Comparison of ENCODE assay signal across 8 cellular contexts in the genomic region with DNA sequence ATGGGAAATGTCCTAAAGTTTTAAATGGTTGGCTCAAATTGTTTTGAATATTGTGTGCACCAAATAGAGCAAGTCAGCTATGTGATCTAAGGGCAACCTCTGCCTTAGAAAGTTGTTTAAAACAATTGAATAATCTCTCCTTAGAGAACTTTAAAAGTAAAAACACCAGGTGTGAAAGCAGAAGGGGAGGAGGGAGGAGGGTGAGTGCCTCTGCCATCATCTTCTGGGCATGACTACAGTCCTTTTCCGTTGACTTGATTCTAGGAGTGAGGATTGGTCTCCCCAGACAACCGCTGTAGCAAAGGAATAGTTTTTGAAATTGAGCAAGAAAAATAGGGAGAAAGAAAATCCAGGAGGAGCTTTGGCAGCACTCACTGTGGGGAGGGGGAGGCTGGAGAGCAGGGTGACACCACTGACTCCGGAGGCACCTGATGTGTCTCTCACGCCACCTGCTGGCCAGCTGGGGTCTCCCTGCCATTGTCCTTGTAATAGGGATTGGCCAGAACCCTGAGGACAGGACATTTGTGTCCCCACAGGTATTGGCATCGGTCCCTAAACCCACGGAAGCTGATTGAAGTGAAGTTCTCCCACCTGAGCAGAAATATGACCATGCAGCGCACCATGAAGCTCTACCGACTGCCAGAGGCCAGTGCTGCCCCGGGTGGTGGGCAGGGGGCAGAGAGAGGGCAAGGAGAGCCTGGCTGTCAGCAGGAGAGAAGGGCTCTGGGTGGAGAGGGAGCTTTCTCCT. TPM values are rescaled to one million over a fixed set of nuclear protein-coding genes. Genes with fewer than 3 reads are reported as not detected.
A peak's percentile ranks its signal among the peaks of the same experiment; 100 is the strongest.
DNase-seq lines count a peak whose midpoint lies in the region; ATAC-seq and TF ChIP-seq lines count a peak whose summit lies in the region.

No MANE protein-coding gene starts in this region.

- in situ Hi-C loops in ACHN (cut with HindIII; ENCODE audit: low pct_ligation_motif_present, low pct_unique_long_range_greater_than_20kb, low sequenced_read_pairs): no loop called here

- H3K4me3 Mint-ChIP-seq in activated CD4-positive, alpha-beta T cell treated with anti-CD3 and anti-CD28 coated beads, Interleukin-2, amount 10 ng/mL, durations not matched to agents 7 days and 5 days: no peak overlapping the region
- H3K4me3 Mint-ChIP-seq in chondrocyte (ENCODE audit: unreplicated experiment): no peak overlapping the region

- peak; percentile 74 for TF ChIP-seq CTCF in GM20000 (IDR thresholded peaks at IDR 0.05; ENCODE audit: extremely low read depth, missing control alignments)
- TF ChIP-seq CTCF in chondrocyte (IDR thresholded peaks at IDR 0.05): peak; percentile 94

- DNase-seq in ACHN (peak; percentile 81), GM20000 (ENCODE audit: low spot score) (peak; percentile 82), NCI-H446 treated with DMSO at 0.1 percent for 48 hours (lab: John Stamatoyannopoulos, UW) (peak; percentile 21), chondrocyte (ENCODE audit: low spot score) (no peak), left kidney (ENCODE audit: low read depth, low spot score) (peak; percentile 95)
- DNase-seq in activated CD4-positive, alpha-beta T cell treated with anti-CD3 and anti-CD28 coated beads, Interleukin-2, amount 10 ng/mL, durations not matched to agents 7 days and 5 days: peak; percentile 81
- DNase-seq in stimulated activated CD4-positive, alpha-beta T cell treated with anti-CD3 and anti-CD28 coated beads, Interleukin-4, amount 100 ng/mL, for 24 hours: peak; percentile 76

- CTCF ChIA-PET in activated CD4-positive, alpha-beta T cell treated with anti-CD3 and anti-CD28 coated beads, Interleukin-2, amount 10 ng/mL, durations not matched to agents 7 days and 5 days (lab: Charles Lee): interaction anchor here (0.6 to 2.4 kb wide), 14 partner anchors 9 to 323 kb away, joined by 3 to 12 read pairs (median 4); a partner anchor contains a TSS

- POLR2A ChIA-PET in activated CD4-positive, alpha-beta T cell treated with anti-CD3 and anti-CD28 coated beads, Interleukin-2, amount 10 ng/mL, durations not matched to agents 7 days and 5 days (lab: Charles Lee): no interaction called here

- H3K36me3 Mint-ChIP-seq in activated CD4-positive, alpha-beta T cell treated with anti-CD3 and anti-CD28 coated beads, Interleukin-2, amount 10 ng/mL, durations not matched to agents 7 days and 5 days (ENCODE audit: low read depth): peaks cover 50% of the 10 kb centered on the region
- H3K36me3 Mint-ChIP-seq in chondrocyte (ENCODE audit: low read depth): peaks cover 34% of the 10 kb centered on the region

- no peaks in the 10 kb centered on the region for H3K4me1 Mint-ChIP-seq in activated CD4-positive, alpha-beta T cell treated with anti-CD3 and anti-CD28 coated beads, Interleukin-2, amount 10 ng/mL, durations not matched to agents 7 days and 5 days
- peaks cover 40% of the 10 kb centered on the region for H3K4me1 Mint-ChIP-seq in chondrocyte (ENCODE audit: low read depth)

- H3K27me3 Mint-ChIP-seq in activated CD4-positive, alpha-beta T cell treated with anti-CD3 and anti-CD28 coated beads, Interleukin-2, amount 10 ng/mL, durations not matched to agents 7 days and 5 days: no peaks in the 10 kb centered on the region
- no peaks in the 10 kb centered on the region for H3K27me3 Mint-ChIP-seq in chondrocyte (ENCODE audit: low read depth)

- H3K9me3 Mint-ChIP-seq in activated CD4-positive, alpha-beta T cell treated with anti-CD3 and anti-CD28 coated beads, Interleukin-2, amount 10 ng/mL, durations not matched to agents 7 days and 5 days: no peaks in the 10 kb centered on the region
- no peaks in the 10 kb centered on the region for H3K9me3 Mint-ChIP-seq in chondrocyte (ENCODE audit: low read depth)

- peak overlapping the region; percentile 57 for H3K27ac Mint-ChIP-seq in activated CD4-positive, alpha-beta T cell treated with anti-CD3 and anti-CD28 coated beads, Interleukin-2, amount 10 ng/mL, durations not matched to agents 7 days and 5 days
- peak overlapping the region; percentile 80 for H3K27ac Mint-ChIP-seq in chondrocyte (ENCODE audit: unreplicated experiment)

- ATAC-seq in HG02678 (IDR thresholded peaks at IDR 0.05; ENCODE audit: unreplicated experiment): no peak

RNA-seq across cellular contexts. Expression of a gene that starts 33.3 kb away (rescaled TPM):
- total RNA-seq in activated CD4-positive, alpha-beta T cell treated with anti-CD3 and anti-CD28 coated beads, Interleukin-2, amount 10 ng/mL, durations not matched to agents 7 days and 5 days: 1 to 10 TPM; 3.0 to 4.1 TPM
- 123 to 135 TPM (median 128 TPM) in 3 replicates for total RNA-seq in chondrocyte

RNA-seq across cellular contexts. Expression of a gene that starts 36.4 kb away (rescaled TPM):
- total RNA-seq in activated CD4-positive, alpha-beta T cell treated with anti-CD3 and anti-CD28 coated beads, Interleukin-2, amount 10 ng/mL, durations not matched to agents 7 days and 5 days: 10 to 100 TPM; 18.4 to 19.7 TPM
- 4.7 to 6.8 TPM (median 5.6 TPM) in 3 replicates for total RNA-seq in chondrocyte

RNA-seq across cellular contexts. Expression of a gene that starts 37.9 kb away (rescaled TPM):
- 100 to 1,000 TPM; 118 to 138 TPM for total RNA-seq in activated CD4-positive, alpha-beta T cell treated with anti-CD3 and anti-CD28 coated beads, Interleukin-2, amount 10 ng/mL, durations not matched to agents 7 days and 5 days
- total RNA-seq in chondrocyte: 89.0 to 103 TPM (median 91.4 TPM) in 3 replicates

RNA-seq across cellular contexts. Expression of a gene that starts 47.6 kb away (rescaled TPM):
- total RNA-seq in activated CD4-positive, alpha-beta T cell treated with anti-CD3 and anti-CD28 coated beads, Interleukin-2, amount 10 ng/mL, durations not matched to agents 7 days and 5 days: 10 to 100 TPM; 36.5 to 38.6 TPM
- total RNA-seq in chondrocyte: 33.9 to 39.9 TPM (median 36.5 TPM) in 3 replicates

RNA-seq across cellular contexts. Expression of a gene that starts 49.2 kb away (rescaled TPM):
- 10 to 100 TPM; 30.5 TPM for total RNA-seq in activated CD4-positive, alpha-beta T cell treated with anti-CD3 and anti-CD28 coated beads, Interleukin-2, amount 10 ng/mL, durations not matched to agents 7 days and 5 days
- total RNA-seq in chondrocyte: 35.9 to 41.0 TPM (median 36.4 TPM) in 3 replicates

Comparison
In these comparisons a context has a peak if more than half of its experiments do, and no peak if none do; other contexts are left out.
1. RNA of a gene that starts 33.3 kb away (total RNA-seq): 123 to 135 TPM in chondrocyte; 3.0 to 4.1 TPM in activated CD4-positive, alpha-beta T cell treated with anti-CD3 and anti-CD28 coated beads, Interleukin-2, amount 10 ng/mL, durations not matched to agents 7 days and 5 days; every median in the first group is over 10 times any median in the second.